3 cellular contexts compared by ENCODE assay signal in the genomic region with DNA sequence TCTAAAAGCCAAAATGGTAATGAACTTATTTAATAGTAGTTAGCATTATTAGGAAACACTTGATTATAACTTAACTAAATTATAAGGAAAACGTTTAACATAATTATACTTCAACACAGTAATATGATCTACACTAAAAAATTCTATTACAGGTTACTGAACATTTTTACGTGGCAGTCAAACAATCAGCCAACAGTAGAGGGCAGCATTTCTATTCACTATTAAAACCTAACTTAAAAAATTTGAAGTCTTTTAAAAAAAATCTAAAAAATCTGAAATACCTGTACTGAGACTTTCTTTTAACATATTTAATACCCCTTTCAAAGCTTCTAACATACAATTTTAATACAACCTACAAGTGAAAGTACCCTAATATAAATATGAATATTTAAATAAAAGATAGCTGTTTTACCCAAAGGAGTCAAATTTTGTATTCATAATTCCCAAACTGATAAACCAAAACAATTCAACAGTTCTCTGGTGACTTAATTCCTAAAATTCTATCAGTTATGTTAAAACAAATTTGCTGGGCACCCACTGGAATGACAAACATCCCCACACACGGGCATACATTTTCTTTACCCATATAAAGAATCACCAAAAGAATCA.
TF ChIP-seq lines count a peak whose summit lies in the region.

No MANE protein-coding gene starts in this region.

TF ChIP-seq in GM23338, 12 proteins besides CTCF, POLR2A, EP300 and RAD21 (continues in another document):
- TF ChIP-seq ETS1 (IDR thresholded peaks at IDR 0.05): no peak
- TF ChIP-seq, protein P1, sequence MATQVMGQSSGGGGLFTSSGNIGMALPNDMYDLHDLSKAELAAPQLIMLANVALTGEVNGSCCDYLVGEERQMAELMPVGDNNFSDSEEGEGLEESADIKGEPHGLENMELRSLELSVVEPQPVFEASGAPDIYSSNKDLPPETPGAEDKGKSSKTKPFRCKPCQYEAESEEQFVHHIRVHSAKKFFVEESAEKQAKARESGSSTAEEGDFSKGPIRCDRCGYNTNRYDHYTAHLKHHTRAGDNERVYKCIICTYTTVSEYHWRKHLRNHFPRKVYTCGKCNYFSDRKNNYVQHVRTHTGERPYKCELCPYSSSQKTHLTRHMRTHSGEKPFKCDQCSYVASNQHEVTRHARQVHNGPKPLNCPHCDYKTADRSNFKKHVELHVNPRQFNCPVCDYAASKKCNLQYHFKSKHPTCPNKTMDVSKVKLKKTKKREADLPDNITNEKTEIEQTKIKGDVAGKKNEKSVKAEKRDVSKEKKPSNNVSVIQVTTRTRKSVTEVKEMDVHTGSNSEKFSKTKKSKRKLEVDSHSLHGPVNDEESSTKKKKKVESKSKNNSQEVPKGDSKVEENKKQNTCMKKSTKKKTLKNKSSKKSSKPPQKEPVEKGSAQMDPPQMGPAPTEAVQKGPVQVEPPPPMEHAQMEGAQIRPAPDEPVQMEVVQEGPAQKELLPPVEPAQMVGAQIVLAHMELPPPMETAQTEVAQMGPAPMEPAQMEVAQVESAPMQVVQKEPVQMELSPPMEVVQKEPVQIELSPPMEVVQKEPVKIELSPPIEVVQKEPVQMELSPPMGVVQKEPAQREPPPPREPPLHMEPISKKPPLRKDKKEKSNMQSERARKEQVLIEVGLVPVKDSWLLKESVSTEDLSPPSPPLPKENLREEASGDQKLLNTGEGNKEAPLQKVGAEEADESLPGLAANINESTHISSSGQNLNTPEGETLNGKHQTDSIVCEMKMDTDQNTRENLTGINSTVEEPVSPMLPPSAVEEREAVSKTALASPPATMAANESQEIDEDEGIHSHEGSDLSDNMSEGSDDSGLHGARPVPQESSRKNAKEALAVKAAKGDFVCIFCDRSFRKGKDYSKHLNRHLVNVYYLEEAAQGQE (IDR thresholded peaks at IDR 0.05; ENCODE audit: unreplicated experiment): no peak
- TF ChIP-seq POLR2AphosphoS5 (IDR thresholded peaks at IDR 0.05; ENCODE audit: low read depth): no peak
- no peak for TF ChIP-seq STAT1 (IDR thresholded peaks at IDR 0.05; ENCODE audit: unreplicated experiment)
- TF ChIP-seq EZH2phosphoT487 (IDR thresholded peaks at IDR 0.05; ENCODE audit: unreplicated experiment): no peak
- TF ChIP-seq CREB1 (CRISPR knock-in tag; IDR thresholded peaks at IDR 0.05; ENCODE audit: low read depth): no peak
- no peak for TF ChIP-seq ZNF331 (CRISPR knock-in tag; IDR thresholded peaks at IDR 0.05; ENCODE audit: low read depth)
- TF ChIP-seq EZH2 (IDR thresholded peaks at IDR 0.05; ENCODE audit: low read depth, unreplicated experiment): no peak
- TF ChIP-seq ZNF114 (CRISPR knock-in tag; IDR thresholded peaks at IDR 0.05): no peak
- no peak for TF ChIP-seq NANOG (IDR thresholded peaks at IDR 0.05; ENCODE audit: borderline replicate concordance)

TF ChIP-seq in K562, 482 proteins besides CTCF, POLR2A, EP300 and RAD21:
- TF ChIP-seq POLR2H (tag; IDR thresholded peaks at IDR 0.05; ENCODE audit: low read depth) (peak; percentile 23; the same call in 1 of the 2 replicates), ZNF384 (IDR thresholded peaks at IDR 0.05; ENCODE audit: low read depth, low read length) (0 out of 2 replicates have a peak, but pooled peaks have one; percentile 30), DEAF1 (CRISPR knock-in tag; IDR thresholded peaks at IDR 0.05) (peak; percentile 48), ZNF592 (IDR thresholded peaks at IDR 0.05) (0 out of 2 replicates have a peak, but pooled peaks have one; percentile 26), RBM14 (IDR thresholded peaks at IDR 0.05; ENCODE audit: borderline replicate concordance, insufficient read depth, low read depth, low read length) (no peak)

TF ChIP-seq in liver, 16 proteins besides CTCF, POLR2A, EP300 and RAD21:
- TF ChIP-seq ZBTB33 (IDR thresholded peaks at IDR 0.05): no peak
- no peak for TF ChIP-seq HNF4G (IDR thresholded peaks at IDR 0.05)
- no peak for TF ChIP-seq NR2F2 (IDR thresholded peaks at IDR 0.05)
- TF ChIP-seq, protein P2, sequence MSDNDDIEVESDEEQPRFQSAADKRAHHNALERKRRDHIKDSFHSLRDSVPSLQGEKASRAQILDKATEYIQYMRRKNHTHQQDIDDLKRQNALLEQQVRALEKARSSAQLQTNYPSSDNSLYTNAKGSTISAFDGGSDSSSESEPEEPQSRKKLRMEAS (IDR thresholded peaks at IDR 0.05): no peak
- no peak for TF ChIP-seq RXRA (IDR thresholded peaks at IDR 0.05)
- no peak for TF ChIP-seq EGR1 (IDR thresholded peaks at IDR 0.05; ENCODE audit: low read depth in 2 of 2)
- no peak for TF ChIP-seq JUND (IDR thresholded peaks at IDR 0.05)
- TF ChIP-seq FOXA1 (IDR thresholded peaks at IDR 0.05): no peak
- TF ChIP-seq, protein P1 (IDR thresholded peaks at IDR 0.05): no peak
- no peak for TF ChIP-seq TAF1 (conservative IDR thresholded peaks at IDR 0.05)
- no peak for TF ChIP-seq HNF4A (conservative IDR thresholded peaks at IDR 0.05)
- TF ChIP-seq, protein P3, sequence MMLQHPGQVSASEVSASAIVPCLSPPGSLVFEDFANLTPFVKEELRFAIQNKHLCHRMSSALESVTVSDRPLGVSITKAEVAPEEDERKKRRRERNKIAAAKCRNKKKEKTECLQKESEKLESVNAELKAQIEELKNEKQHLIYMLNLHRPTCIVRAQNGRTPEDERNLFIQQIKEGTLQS (IDR thresholded peaks at IDR 0.05): no peak
- no peak for TF ChIP-seq GABPA (IDR thresholded peaks at IDR 0.05 in 1 of 2, conservative IDR thresholded peaks at IDR 0.05 in 1 of 2)
- TF ChIP-seq SP1 (IDR thresholded peaks at IDR 0.05): no peak
- no peak for TF ChIP-seq FOXA2 (IDR thresholded peaks at IDR 0.05)
- no peak for TF ChIP-seq YY1 (IDR thresholded peaks at IDR 0.05)
